Comparison of ENCODE assay signal across 8 cellular contexts in the genomic region with DNA sequence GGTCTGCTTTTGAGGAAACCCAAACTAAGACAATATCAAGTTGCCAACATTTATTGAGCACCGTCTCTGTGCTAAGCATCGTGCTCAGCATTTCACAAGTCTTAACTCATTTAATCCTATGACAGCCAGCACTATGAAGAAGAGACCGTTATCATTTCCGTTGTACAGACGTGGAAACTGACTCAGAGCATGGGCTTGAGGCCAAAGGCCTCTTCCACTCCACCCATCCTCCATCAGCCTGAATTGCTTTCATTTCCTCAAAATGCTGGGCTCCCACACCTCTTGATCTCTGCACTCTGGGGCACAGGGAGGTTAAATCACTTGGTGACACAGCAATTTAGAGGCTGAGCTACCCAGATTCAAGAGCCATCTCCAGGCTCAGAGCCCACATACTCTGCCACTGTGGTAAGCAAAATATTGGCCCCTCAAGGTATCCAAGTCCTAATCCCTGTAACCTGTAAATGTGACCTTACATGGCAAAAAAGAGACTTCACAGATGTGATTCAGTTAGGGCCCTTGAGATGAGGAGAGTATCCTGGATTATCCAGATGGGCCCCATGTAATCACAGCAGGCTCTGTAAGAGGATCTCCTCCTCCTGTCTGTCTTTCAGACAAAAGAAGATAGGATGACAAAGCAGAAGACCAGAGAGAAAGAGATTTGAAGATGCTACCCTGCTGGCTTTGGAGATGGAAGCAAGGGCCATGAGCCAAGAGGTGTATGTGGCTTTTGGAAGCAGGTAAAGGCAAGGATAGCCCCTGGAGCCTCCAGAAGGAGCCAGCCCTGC. TPM values are rescaled to one million over a fixed set of nuclear protein-coding genes. Genes with fewer than 3 reads are reported as not detected.
A peak's percentile ranks its signal among the peaks of the same experiment; 100 is the strongest.
DNase-seq lines count a peak whose midpoint lies in the region; ATAC-seq and TF ChIP-seq lines count a peak whose summit lies in the region.

No MANE protein-coding gene starts in this region.

- H3K4me3 Mint-ChIP-seq in MCF 10A (ENCODE audit: unreplicated experiment) (no peak overlapping the region), immature natural killer cell (peak overlapping the region in 1 of 5 donors; percentile 44)

- ATAC-seq in HG03097 (IDR thresholded peaks at IDR 0.05; ENCODE audit: low FRiP score, unreplicated experiment): peak; percentile 91

- peaks cover 26% of the 10 kb centered on the region for H3K4me1 Mint-ChIP-seq in MCF 10A (ENCODE audit: insufficient read depth, unreplicated experiment)
- H3K4me1 Mint-ChIP-seq in immature natural killer cell: peaks cover 10% of the 10 kb centered on the region in 2 donors

- peaks cover 7% of the 10 kb centered on the region for H3K36me3 Mint-ChIP-seq in MCF 10A (ENCODE audit: insufficient read depth, unreplicated experiment)
- no peaks in the 10 kb centered on the region for H3K36me3 Mint-ChIP-seq in immature natural killer cell

- no peak for TF ChIP-seq POLR2A in breast epithelium (IDR thresholded peaks at IDR 0.05)

- intact Hi-C loops in MCF 10A (cut with micrococcal nuclease) (loop anchor here (1.0 kb wide), 2 partner anchors 9 to 21 kb away; no protein-coding TSS in a partner anchor), breast epithelium (cut with DNase I; ENCODE audit: low total_unique reads) (no loop called here), PC-9 (cut with micrococcal nuclease; ENCODE audit: unreplicated experiment) (no loop called here)

- TF ChIP-seq CTCF in MCF 10A (IDR thresholded peaks at IDR 0.05; ENCODE audit: unreplicated experiment): no peak
- no peak for TF ChIP-seq CTCF in breast epithelium (IDR thresholded peaks at IDR 0.05)
- no peak for TF ChIP-seq CTCF in PC-9 (conservative IDR thresholded peaks at IDR 0.05)

- H3K4me1 ChIP-seq in breast epithelium (no peaks in the 10 kb centered on the region), PC-9 (replicated peaks; ENCODE audit: insufficient read depth) (peaks cover 78% of the 10 kb centered on the region)

- H3K27me3 Mint-ChIP-seq in MCF 10A (ENCODE audit: insufficient read depth, unreplicated experiment): no peaks in the 10 kb centered on the region
- peaks cover 0 to 2% (median 2%) of the 10 kb centered on the region in 3 donors for H3K27me3 Mint-ChIP-seq in immature natural killer cell (ENCODE audit: low read depth in 3 of 3)

- H2AFZ ChIP-seq in PC-9: no peak overlapping the region

- H3K9me3 Mint-ChIP-seq in MCF 10A (ENCODE audit: unreplicated experiment) (no peaks in the 10 kb centered on the region), immature natural killer cell (no peaks in the 10 kb centered on the region)

- peak overlapping the region; percentile 50 for H3K4me2 ChIP-seq in PC-9

- CTCF ChIA-PET in MCF 10A (lab: Yijun Ruan, JAX): interaction anchor here (0.9 to 1.5 kb wide), 3 partner anchors 12 to 36 kb away, joined by 4 read pairs; no protein-coding TSS in a partner anchor
- CTCF ChIA-PET in PC-9 (lab: Charles Lee): no interaction called here

- H3K27ac Mint-ChIP-seq in MCF 10A (ENCODE audit: low read depth, unreplicated experiment) (peak overlapping the region; percentile 68), immature natural killer cell (peak overlapping the region; percentile 44 to 80 (median 72))

- H3K27ac ChIP-seq in breast epithelium: peak overlapping the region in 1 of 2 donors; percentile 48
- peak overlapping the region; percentile 80 for H3K27ac ChIP-seq in PC-9

- H3K27me3 ChIP-seq in breast epithelium: no peaks in the 10 kb centered on the region
- H3K27me3 ChIP-seq in PC-9 (ENCODE audit: insufficient read depth, low read depth): no peaks in the 10 kb centered on the region

- H3K36me3 ChIP-seq in breast epithelium: no peaks in the 10 kb centered on the region
- H3K36me3 ChIP-seq in PC-9 (ENCODE audit: low read depth): no peaks in the 10 kb centered on the region

- no peaks in the 10 kb centered on the region for H3K9me2 ChIP-seq in PC-9 (ENCODE audit: insufficient read depth)

- DNase-seq in MCF 10A (ENCODE audit: unreplicated experiment) (peak; percentile 88), breast epithelium (ENCODE audit: low spot score in 2 of 2) (no peak), PC-9 (peak; percentile 59 to 61), immature natural killer cell (peak in 2 of 3 donors; percentile 25 to 29), retina (no peak)
- peak; percentile 52 for DNase-seq in activated naive CD4-positive, alpha-beta T cell treated with Interleukin-2 at 50 U/mL for 16 hours
- DNase-seq in stimulated activated CD4-positive, alpha-beta T cell treated with anti-CD3 and anti-CD28 coated beads, Interleukin-4, amount 100 ng/mL, for 24 hours: peak; percentile 53

- H3K4me3 ChIP-seq in breast epithelium: no peak overlapping the region
- no peak overlapping the region for H3K4me3 ChIP-seq in PC-9

- H3K9me3 ChIP-seq in breast epithelium (no peaks in the 10 kb centered on the region), PC-9 (ENCODE audit: insufficient read depth, low read depth) (no peaks in the 10 kb centered on the region)

- peaks cover 42% of the 10 kb centered on the region for H3F3A ChIP-seq in PC-9 (ENCODE audit: insufficient read depth, low read depth)

- BruUV-seq in MCF 10A (replicated peaks; lab: Mats Ljungman, UMichigan) (TSS peak; percentile 79), PC-9 (replicated peaks; lab: Mats Ljungman, UMichigan) (TSS peak; percentile 75)

- no peaks in the 10 kb centered on the region for H4K20me1 ChIP-seq in PC-9 (ENCODE audit: insufficient read depth)

- no peaks in the 10 kb centered on the region for H3K79me2 ChIP-seq in PC-9 (ENCODE audit: low read depth)

- POLR2A ChIA-PET in MCF 10A (lab: Yijun Ruan, JAX): interaction anchor here (1.0 to 4.2 kb wide), 4 partner anchors 10 to 80 kb away, joined by 3 to 20 read pairs (median 6); no protein-coding TSS in a partner anchor
- POLR2A ChIA-PET in PC-9 (lab: Charles Lee; ENCODE audit: unreplicated experiment): no interaction called here

RNA-seq across cellular contexts. Expression of gene FLNB, which starts 24.3 kb away (rescaled TPM):
- total RNA-seq in MCF 10A (2022): 580 and 593 TPM in 2 replicates
- 100 to 1,000 TPM in 2 of 3 donors, 10 to 100 TPM in 1; 40.3 to 242 (median 164) TPM for total RNA-seq in breast epithelium
- 349 and 361 TPM in 2 replicates for total RNA-seq in PC-9 (2021)
- 10 to 100 TPM in 1 of 3 donors, 1 to 10 TPM in 1, under 1 TPM in 1; 0.94 to 14.9 (median 7.5) TPM for polyA plus RNA-seq in immature natural killer cell

Comparison
In these comparisons a context has a peak if more than half of its experiments do, and no peak if none do; other contexts are left out.
1. DNase-seq: peak in MCF 10A (single experiment), PC-9 (2 of 2), activated naive CD4-positive, alpha-beta T cell treated with Interleukin-2 at 50 U/mL for 16 hours (single experiment), immature natural killer cell (2 of 3) and stimulated activated CD4-positive, alpha-beta T cell treated with anti-CD3 and anti-CD28 coated beads, Interleukin-4, amount 100 ng/mL, for 24 hours (single experiment); none in breast epithelium (0 of 2) and retina (single experiment).